ENCODE assay signal across 1 cellular context in genomic region chr2:3519255-3520190, GRCh38.
TF ChIP-seq lines count a peak whose summit lies in the region.

A gene with protein sequence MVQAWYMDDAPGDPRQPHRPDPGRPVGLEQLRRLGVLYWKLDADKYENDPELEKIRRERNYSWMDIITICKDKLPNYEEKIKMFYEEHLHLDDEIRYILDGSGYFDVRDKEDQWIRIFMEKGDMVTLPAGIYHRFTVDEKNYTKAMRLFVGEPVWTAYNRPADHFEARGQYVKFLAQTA (minus strand): TSS chr2:3519531. CDS start chr2:3519487, 44 bp downstream.

TF ChIP-seq in H1, 55 proteins besides CTCF, POLR2A, EP300 and RAD21 (continued from another document):
- TF ChIP-seq POLR2AphosphoS5 (IDR thresholded peaks at IDR 0.05; ENCODE audit: low read depth, low read length) (peak; percentile 93), RNF2 (IDR thresholded peaks at IDR 0.05; ENCODE audit: borderline replicate concordance, low read depth, low read length, missing control alignments, poor library complexity, severe bottlenecking) (peak; percentile 43), MAFK (IDR thresholded peaks at IDR 0.05; ENCODE audit: low read depth, low read length) (peak; percentile 26; the same call in 1 of the 2 replicates), EGR1 (IDR thresholded peaks at IDR 0.05; ENCODE audit: borderline replicate concordance, low read depth, low read length) (no peak), TEAD4 (IDR thresholded peaks at IDR 0.05; ENCODE audit: low read depth, low read length) (no peak), NRF1 (IDR thresholded peaks at IDR 0.05; ENCODE audit: low read depth, low read length) (0 out of 2 replicates have a peak, but pooled peaks have one; percentile 0), PHF8 (conservative IDR thresholded peaks at IDR 0.05; ENCODE audit: low read depth, low read length) (peak; percentile 95), SP1 (IDR thresholded peaks at IDR 0.05; ENCODE audit: low read depth, low read length) (peak; percentile 9; the same call in 1 of the 2 replicates), SIN3A (conservative IDR thresholded peaks at IDR 0.05 in 1 of 2, IDR thresholded peaks at IDR 0.05 in 1 of 2; ENCODE audit: low read depth in 1 of 2, low read length in 2 of 2) (peak in 1 of 2 experiments; percentile 59; a peak in 1 of 4 replicates), TAF7 (optimal IDR thresholded peaks at IDR 0.05; ENCODE audit: borderline replicate concordance, low read depth, low read length) (peak; percentile 89), SRF (IDR thresholded peaks at IDR 0.05; ENCODE audit: low read depth, low read length) (no peak), EZH2 (IDR thresholded peaks at IDR 0.05; ENCODE audit: low read depth, low read length, severe bottlenecking) (no peak), TAF1 (IDR thresholded peaks at IDR 0.05; ENCODE audit: low read depth, low read length) (peak; percentile 83), HDAC2 (IDR thresholded peaks at IDR 0.05; ENCODE audit: borderline replicate concordance in 1 of 2, low read depth in 2 of 2, low read length in 2 of 2) (0 out of 4 replicates have a peak, but pooled peaks of 1 of the 2 experiments have one; percentile 45), SP4 (IDR thresholded peaks at IDR 0.05; ENCODE audit: low read length) (peak; percentile 95; the same call in 1 of the 2 replicates), ASH2L (IDR thresholded peaks at IDR 0.05; ENCODE audit: low read length) (peak; percentile 71), KDM4A (IDR thresholded peaks at IDR 0.05; ENCODE audit: low read depth, low read length, severe bottlenecking) (peak; percentile 71), CREB1 (IDR thresholded peaks at IDR 0.05) (0 out of 2 replicates have a peak, but pooled peaks have one; percentile 53), SUZ12 (IDR thresholded peaks at IDR 0.05; ENCODE audit: low read length) (no peak), RBBP5 (IDR thresholded peaks at IDR 0.05; ENCODE audit: borderline replicate concordance, low read depth, low read length) (0 out of 2 replicates have a peak, but pooled peaks have one; percentile 51), CHD2 (IDR thresholded peaks at IDR 0.05; ENCODE audit: low read length) (no peak), TBP (IDR thresholded peaks at IDR 0.05; ENCODE audit: low read depth, low read length) (peak; percentile 85), E2F6 (IDR thresholded peaks at IDR 0.05) (peak; percentile 93)
- TF ChIP-seq, protein P1, sequence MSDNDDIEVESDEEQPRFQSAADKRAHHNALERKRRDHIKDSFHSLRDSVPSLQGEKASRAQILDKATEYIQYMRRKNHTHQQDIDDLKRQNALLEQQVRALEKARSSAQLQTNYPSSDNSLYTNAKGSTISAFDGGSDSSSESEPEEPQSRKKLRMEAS (IDR thresholded peaks at IDR 0.05): peak; percentile 97
